ENCODE assay signal across 28 cellular contexts in genomic region chr18:22999647-23000046, GRCh38.
"Had no signal": no experiment of that assay in that cellular context is flagged by ENCODE, and none has a peak within 500 bp of the region (broad histone marks: within the 10 kb centered on the region; RNA-seq: fewer than 3 reads in every experiment).

No MANE protein-coding gene starts in this region.

- H3K9me3 ChIP-seq: ascending aorta, breast epithelium, colonic mucosa, gastrocnemius medialis, heart left ventricle had no signal

- H3K36me3 ChIP-seq: ascending aorta, colonic mucosa, gastrocnemius medialis had no signal

- H3K27ac ChIP-seq: ascending aorta, colonic mucosa, foreskin keratinocyte, gastrocnemius medialis, heart left ventricle, WERI-Rb-1 had no signal

- DNase-seq: activated B cell treated with CpG ODN at 0.5 μM for 24 hours; activated CD4-positive, alpha-beta T cell treated with anti-CD3 and anti-CD28 coated beads for 48 hours; activated CD4-positive, alpha-beta T cell treated with anti-CD3 and anti-CD28 coated beads, Interleukin-2, amount 50 U/mL, for 1 hour; activated CD4-positive, alpha-beta T cell treated with anti-CD3 and anti-CD28 coated beads, Interleukin-2, amount 50 U/mL, for 48 hours; activated CD8-positive, alpha-beta memory T cell treated with anti-CD3 and anti-CD28 coated beads for 24 hours; activated CD8-positive, alpha-beta T cell treated with anti-CD3 and anti-CD28 coated beads for 36 hours; activated gamma-delta T cell; activated naive CD4-positive, alpha-beta T cell; activated naive CD4-positive, alpha-beta T cell treated with anti-CD3 and anti-CD28 coated beads, Interleukin-2, amount 10 ng/mL, durations not matched to agents 7 days and 5 days; activated naive CD8-positive, alpha-beta T cell treated with anti-CD3 and anti-CD28 coated beads, Interleukin-2, amount 10 ng/mL, durations not matched to agents 7 days and 5 days; activated T-cell treated with anti-CD3 and anti-CD28 coated beads, Interleukin-2, amount 50 U/mL, for 48 hours; central memory CD4-positive, alpha-beta T cell; cerebellar nuclear complex; colonic mucosa; effector memory CD4-positive, alpha-beta T cell; endodermal cell; foreskin keratinocyte; gastrocnemius medialis; heart left ventricle; T-helper 17 cell; T1000; WERI-Rb-1 had no signal

- H3K4me1 ChIP-seq: ascending aorta, breast epithelium, colonic mucosa, foreskin keratinocyte, gastrocnemius medialis, heart left ventricle had no signal

- H3K27me3 ChIP-seq: ascending aorta, breast epithelium, cardiac muscle cell, colonic mucosa, foreskin keratinocyte, gastrocnemius medialis, heart left ventricle had no signal

- H3K4me3 ChIP-seq: ascending aorta, breast epithelium, cardiac muscle cell, colonic mucosa, gastrocnemius medialis, heart left ventricle had no signal

- ATAC-seq: activated CD4-positive, CD25-positive, alpha-beta regulatory T cell treated with anti-CD3 and anti-CD28 coated beads, Interleukin-2, amount 50 U/mL, for 24 hours; activated CD8-positive, alpha-beta T cell treated with anti-CD3 and anti-CD28 coated beads for 36 hours; activated naive CD4-positive, alpha-beta T cell treated with anti-CD3 and anti-CD28 coated beads, Interleukin-2, amount 50 U/mL, for 72 hours; esophagus mucosa; foreskin keratinocyte; gastrocnemius medialis; heart left ventricle; T-helper 17 cell had no signal
